22 cellular contexts compared by ENCODE assay signal in the genomic region with DNA sequence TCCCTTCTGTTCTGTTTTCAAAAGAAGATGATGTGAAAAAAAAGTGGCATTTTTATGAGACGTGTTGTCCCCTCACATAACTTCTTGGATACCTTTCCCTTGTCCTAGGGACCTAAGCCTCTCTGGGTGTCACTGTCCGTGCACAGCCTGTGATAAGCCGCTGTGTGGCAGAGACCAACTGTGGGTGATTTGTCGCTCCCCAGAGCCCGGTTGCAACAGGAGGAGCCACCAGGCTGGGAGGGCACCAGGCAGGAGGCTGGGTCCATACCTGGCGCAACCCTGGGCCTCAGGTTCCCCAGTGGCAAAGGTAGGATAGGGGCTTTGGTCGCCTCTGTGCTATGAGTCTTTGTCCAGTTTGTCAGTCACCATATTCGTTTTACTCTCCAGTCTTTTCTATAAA.
DNase-seq lines count a peak whose midpoint lies in the region; ATAC-seq and TF ChIP-seq lines count a peak whose summit lies in the region.
"Had no signal": no experiment of that assay in that cellular context is flagged by ENCODE, and none has a peak within 500 bp of the region (broad histone marks: within the 10 kb centered on the region; RNA-seq: fewer than 3 reads in every experiment).

No MANE protein-coding gene starts in this region.

- TF ChIP-seq CTCF in WTC11 (IDR thresholded peaks at IDR 0.05), result no peak
- TF ChIP-seq CTCF in gastroesophageal sphincter (IDR thresholded peaks at IDR 0.05), result no peak

- no peak for ATAC-seq in WTC11
- ATAC-seq in GM18502 (IDR thresholded peaks at IDR 0.05; ENCODE audit: poor library complexity, unreplicated experiment), result no peak
- no peak for ATAC-seq in gastroesophageal sphincter
- no peak for ATAC-seq in naive thymus-derived CD4-positive, alpha-beta T cell

- H3K27me3 Mint-ChIP-seq in WTC11 (ENCODE audit: low read depth), result no peaks in the 10 kb centered on the region
- peaks cover 0 to 26% (median 8%) of the 10 kb centered on the region in 5 donors for H3K27me3 Mint-ChIP-seq in naive thymus-derived CD4-positive, alpha-beta T cell

- H3K4me3 ChIP-seq in H7 (ENCODE audit: insufficient read depth, low read depth, low read length) (no peak overlapping the region), gastroesophageal sphincter (no peak overlapping the region)
- H3K4me3 ChIP-seq in naive thymus-derived CD4-positive, alpha-beta T cell (ENCODE audit: low read length), result no peak overlapping the region
- H3K4me3 ChIP-seq: GM23248, SK-N-MC had no signal

- intact Hi-C loops in naive thymus-derived CD4-positive, alpha-beta T cell (cut with micrococcal nuclease), result no loop called here

- H3K27ac ChIP-seq in layer of hippocampus (ENCODE audit: low read depth, low read length) (peak overlapping the region; percentile 36), substantia nigra (ENCODE audit: low read depth, low read length, poor library complexity, severe bottlenecking) (peak overlapping the region; percentile 90), gastroesophageal sphincter (no peak overlapping the region)
- H3K27ac ChIP-seq in naive thymus-derived CD4-positive, alpha-beta T cell (ENCODE audit: low read depth, low read length), result no peak overlapping the region
- H3K27ac ChIP-seq: 22Rv1, GM23248, HL-60, SK-N-MC had no signal

- no peak for TF ChIP-seq POLR2A in gastroesophageal sphincter (IDR thresholded peaks at IDR 0.05)

- WGBS in gastroesophageal sphincter (ENCODE audit: low coverage in 1 of 2), 2 donors, result 67 to 77% methylated on average over 3 to 7 of the region's 8 CpGs

- CTCF ChIA-PET in WTC11 (lab: Charles Lee), result no interaction called here
- CTCF ChIA-PET in naive thymus-derived CD4-positive, alpha-beta T cell (lab: Charles Lee), result no interaction called here

- peaks cover 0 to 25% (median 0%) of the 10 kb centered on the region in 3 donors for H3K4me1 ChIP-seq in gastroesophageal sphincter
- no peaks in the 10 kb centered on the region for H3K4me1 ChIP-seq in naive thymus-derived CD4-positive, alpha-beta T cell (ENCODE audit: control insufficient read depth in 2 of 2, insufficient read depth in 2 of 2, low read length in 2 of 2)

- H3K36me3 ChIP-seq in H7 (replicated peaks; ENCODE audit: control insufficient read depth, insufficient read depth, low read length), result no peaks in the 10 kb centered on the region
- no peaks in the 10 kb centered on the region for H3K36me3 ChIP-seq in gastroesophageal sphincter
- no peaks in the 10 kb centered on the region for H3K36me3 ChIP-seq in naive thymus-derived CD4-positive, alpha-beta T cell (ENCODE audit: control insufficient read depth in 2 of 3, insufficient read depth in 3 of 3, low read length in 3 of 3)

- no peaks in the 10 kb centered on the region for H3K27me3 ChIP-seq in H7 (ENCODE audit: control insufficient read depth, insufficient read depth, low read length)
- no peaks in the 10 kb centered on the region for H3K27me3 ChIP-seq in layer of hippocampus (ENCODE audit: control insufficient read depth, insufficient read depth, low read length)
- H3K27me3 ChIP-seq in gastroesophageal sphincter, result no peaks in the 10 kb centered on the region
- no peaks in the 10 kb centered on the region for H3K27me3 ChIP-seq in naive thymus-derived CD4-positive, alpha-beta T cell (ENCODE audit: control insufficient read depth in 2 of 2, insufficient read depth in 2 of 2, low read length in 2 of 2)

- peaks cover 4% of the 10 kb centered on the region for H3K9me3 Mint-ChIP-seq in WTC11
- H3K9me3 Mint-ChIP-seq in naive thymus-derived CD4-positive, alpha-beta T cell, result peaks cover 0 to 4% (median 0%) of the 10 kb centered on the region in 11 donors

- peaks cover 83% of the 10 kb centered on the region for H3K4me1 Mint-ChIP-seq in WTC11
- no peaks in the 10 kb centered on the region for H3K4me1 Mint-ChIP-seq in naive thymus-derived CD4-positive, alpha-beta T cell

- DNase-seq in H7, result peak; percentile 34
- DNase-seq in WTC11 (ENCODE audit: low spot score), result no peak
- peak in 7 of 49 donors; percentile 21 to 34 (median 27) for DNase-seq in substantia nigra (lab: John Stamatoyannopoulos, UW)
- DNase-seq in naive thymus-derived CD4-positive, alpha-beta T cell, result no peak
- DNase-seq: Calu3, GM23248, HCEC 1CT, NCI-H1048, NCI-H1417 treated with DMSO at 0.1 percent for 48 hours, NCI-H1694 treated with DMSO at 0.1 percent for 48 hours, NCI-H2081, NCI-H2171, NCI-H226, NCI-H510A, NCI-H69, SIG-M5 had no signal

- POLR2A ChIA-PET in WTC11 (lab: Charles Lee), result no interaction called here
- POLR2A ChIA-PET in naive thymus-derived CD4-positive, alpha-beta T cell (lab: Charles Lee), result no interaction called here

- TF ChIP-seq EP300 in gastroesophageal sphincter (IDR thresholded peaks at IDR 0.05), result no peak

- no peak overlapping the region for H3K4me3 Mint-ChIP-seq in WTC11
- no peak overlapping the region for H3K4me3 Mint-ChIP-seq in naive thymus-derived CD4-positive, alpha-beta T cell

- H3K36me3 Mint-ChIP-seq in WTC11, result peaks cover 3% of the 10 kb centered on the region; the same call in 1 of the 2 replicates
- no peaks in the 10 kb centered on the region for H3K36me3 Mint-ChIP-seq in naive thymus-derived CD4-positive, alpha-beta T cell

- H3K27ac Mint-ChIP-seq in WTC11, result peak overlapping the region; percentile 74; the same call in 1 of the 2 replicates
- no peak overlapping the region for H3K27ac Mint-ChIP-seq in naive thymus-derived CD4-positive, alpha-beta T cell

- H3K9me3 ChIP-seq in gastroesophageal sphincter, result no peaks in the 10 kb centered on the region
- H3K9me3 ChIP-seq in naive thymus-derived CD4-positive, alpha-beta T cell (ENCODE audit: control insufficient read depth in 2 of 3, low read length in 3 of 3), result no peaks in the 10 kb centered on the region

TF ChIP-seq in WTC11, 78 proteins besides CTCF, POLR2A, EP300 and RAD21 (continues in another document):
- TF ChIP-seq ZNF317 (CRISPR knock-in tag; IDR thresholded peaks at IDR 0.05; ENCODE audit: borderline replicate concordance, low read depth) (no peak), ZNF219 (CRISPR knock-in tag; IDR thresholded peaks at IDR 0.05; ENCODE audit: borderline replicate concordance) (no peak), TEAD4 (CRISPR knock-in tag; IDR thresholded peaks at IDR 0.05) (no peak), FOXJ3 (CRISPR knock-in tag; IDR thresholded peaks at IDR 0.05; ENCODE audit: borderline replicate concordance) (no peak), RORB (CRISPR knock-in tag; IDR thresholded peaks at IDR 0.05) (no peak), AFF4 (CRISPR knock-in tag; IDR thresholded peaks at IDR 0.05; ENCODE audit: borderline replicate concordance) (no peak), ESRRA (CRISPR knock-in tag; IDR thresholded peaks at IDR 0.05; ENCODE audit: borderline replicate concordance) (no peak), NR3C1 (CRISPR knock-in tag; conservative IDR thresholded peaks at IDR 0.05; ENCODE audit: low read depth) (no peak), OVOL2 (CRISPR knock-in tag; IDR thresholded peaks at IDR 0.05; ENCODE audit: borderline replicate concordance) (no peak)
- TF ChIP-seq, protein P1, sequence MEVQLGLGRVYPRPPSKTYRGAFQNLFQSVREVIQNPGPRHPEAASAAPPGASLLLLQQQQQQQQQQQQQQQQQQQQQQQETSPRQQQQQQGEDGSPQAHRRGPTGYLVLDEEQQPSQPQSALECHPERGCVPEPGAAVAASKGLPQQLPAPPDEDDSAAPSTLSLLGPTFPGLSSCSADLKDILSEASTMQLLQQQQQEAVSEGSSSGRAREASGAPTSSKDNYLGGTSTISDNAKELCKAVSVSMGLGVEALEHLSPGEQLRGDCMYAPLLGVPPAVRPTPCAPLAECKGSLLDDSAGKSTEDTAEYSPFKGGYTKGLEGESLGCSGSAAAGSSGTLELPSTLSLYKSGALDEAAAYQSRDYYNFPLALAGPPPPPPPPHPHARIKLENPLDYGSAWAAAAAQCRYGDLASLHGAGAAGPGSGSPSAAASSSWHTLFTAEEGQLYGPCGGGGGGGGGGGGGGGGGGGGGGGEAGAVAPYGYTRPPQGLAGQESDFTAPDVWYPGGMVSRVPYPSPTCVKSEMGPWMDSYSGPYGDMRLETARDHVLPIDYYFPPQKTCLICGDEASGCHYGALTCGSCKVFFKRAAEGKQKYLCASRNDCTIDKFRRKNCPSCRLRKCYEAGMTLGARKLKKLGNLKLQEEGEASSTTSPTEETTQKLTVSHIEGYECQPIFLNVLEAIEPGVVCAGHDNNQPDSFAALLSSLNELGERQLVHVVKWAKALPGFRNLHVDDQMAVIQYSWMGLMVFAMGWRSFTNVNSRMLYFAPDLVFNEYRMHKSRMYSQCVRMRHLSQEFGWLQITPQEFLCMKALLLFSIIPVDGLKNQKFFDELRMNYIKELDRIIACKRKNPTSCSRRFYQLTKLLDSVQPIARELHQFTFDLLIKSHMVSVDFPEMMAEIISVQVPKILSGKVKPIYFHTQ (CRISPR knock-in tag; IDR thresholded peaks at IDR 0.05), result no peak

Comparison
In these comparisons a context has a peak if more than half of its experiments do, and no peak if none do; other contexts are left out.
1. H3K27ac ChIP-seq: peak in layer of hippocampus (single experiment) and substantia nigra (single experiment); none in gastroesophageal sphincter (0 of 4) and naive thymus-derived CD4-positive, alpha-beta T cell (single experiment).